ENCODE assay signal across 8 cellular contexts in the genomic region with DNA sequence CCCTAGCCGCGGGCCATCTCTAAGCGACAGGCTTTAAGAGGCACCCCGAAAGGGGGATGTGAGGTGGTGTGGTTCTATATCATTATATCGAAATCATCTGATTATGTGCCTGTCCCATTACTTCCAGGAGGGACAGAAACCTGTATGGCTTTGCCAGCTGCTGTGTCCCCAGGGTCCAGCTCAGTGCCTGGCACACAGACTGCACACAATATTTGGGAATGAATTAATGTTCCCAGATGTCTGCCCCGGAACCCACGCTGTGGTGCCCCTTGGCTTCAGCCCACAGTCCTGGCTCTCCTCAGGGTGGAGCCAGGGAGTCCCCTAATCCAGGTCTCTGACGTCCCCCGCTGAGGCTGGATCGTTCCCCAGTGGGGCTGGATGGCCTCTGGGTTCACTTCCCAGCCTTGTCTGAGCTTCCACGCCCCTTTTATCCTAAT. TPM values are rescaled to one million over a fixed set of nuclear protein-coding genes. Genes with fewer than 3 reads are reported as not detected.
DNase-seq lines count a peak whose midpoint lies in the region; ATAC-seq and TF ChIP-seq lines count a peak whose summit lies in the region.

No MANE protein-coding gene starts in this region.

- no peak for ATAC-seq in GM21723 (IDR thresholded peaks at IDR 0.05; ENCODE audit: unreplicated experiment)

- H3K4me3 ChIP-seq in AG09309 (ENCODE audit: control insufficient read depth, low read depth, low read length), result peak overlapping the region; percentile 34
- H3K4me3 ChIP-seq in HUES6 (ENCODE audit: low read depth, low read length), result peak overlapping the region; percentile 55
- peak overlapping the region; percentile 66 to 70 for H3K4me3 ChIP-seq in mucosa of rectum (ENCODE audit: low read length in 2 of 2)

- DNase-seq in AG09309 (ENCODE audit: low read depth) (no peak), ecto neural progenitor cell (ENCODE audit: low spot score) (peak; percentile 55), NCI-H82 (lab: John Stamatoyannopoulos, UW) (no peak), SK-N-DZ (ENCODE audit: low spot score) (no peak), SHP77 (lab: John Stamatoyannopoulos, UW) (no peak)

- no peak for TF ChIP-seq CTCF in AG09309 (IDR thresholded peaks at IDR 0.05; ENCODE audit: control insufficient read depth, insufficient read depth, low read depth, low read length, missing control alignments)

- H3K9ac ChIP-seq in HUES6 (ENCODE audit: low read length), result no peak overlapping the region
- peak overlapping the region in 1 of 2 donors; percentile 23 for H3K9ac ChIP-seq in mucosa of rectum (ENCODE audit: low read depth in 1 of 2, low read length in 2 of 2)

- H3K27me3 ChIP-seq in HUES6 (ENCODE audit: control insufficient read depth, insufficient read depth, low read length), result peaks cover 29% of the 10 kb centered on the region
- peaks cover 0 to 3% of the 10 kb centered on the region in 2 donors for H3K27me3 ChIP-seq in mucosa of rectum (ENCODE audit: control insufficient read depth in 2 of 2, insufficient read depth in 2 of 2, low read length in 2 of 2)

- H3K9me3 ChIP-seq in HUES6 (ENCODE audit: control insufficient read depth, insufficient read depth, low read depth, low read length) (no peaks in the 10 kb centered on the region), mucosa of rectum (ENCODE audit: control insufficient read depth in 2 of 2, low read length in 2 of 2) (no peaks in the 10 kb centered on the region)

- H3K27ac ChIP-seq in HUES6 (ENCODE audit: low read depth, low read length), result no peak overlapping the region
- H3K27ac ChIP-seq in mucosa of rectum (ENCODE audit: low read depth in 2 of 2, low read length in 2 of 2), result peak overlapping the region; percentile 41 to 43

- H3K4me1 ChIP-seq in HUES6 (ENCODE audit: control insufficient read depth, insufficient read depth, low read length), result peaks cover 7% of the 10 kb centered on the region; the same call in 1 of the 2 replicates
- peaks cover 18 to 23% of the 10 kb centered on the region in 2 donors for H3K4me1 ChIP-seq in mucosa of rectum (ENCODE audit: control insufficient read depth in 2 of 2, insufficient read depth in 2 of 2, low read length in 2 of 2)

- no peaks in the 10 kb centered on the region for H3K36me3 ChIP-seq in HUES6 (ENCODE audit: control insufficient read depth, insufficient read depth, low read length)
- H3K36me3 ChIP-seq in mucosa of rectum (ENCODE audit: control insufficient read depth in 2 of 2, insufficient read depth in 2 of 2, low read length in 2 of 2), result no peaks in the 10 kb centered on the region

RNA-seq across cellular contexts. Expression of gene AHCY, which starts 8.9 kb away (rescaled TPM):
- polyA plus RNA-seq in SK-N-DZ (2014; cell fraction: cytosol; rRNA removed), result 369 and 395 TPM in 2 replicates
- polyA plus RNA-seq in SK-N-DZ (2014; cell fraction: nucleus; rRNA removed), result 201 and 232 TPM in 2 replicates

RNA-seq across cellular contexts. Expression of gene ITCH, which starts 51.0 kb away (rescaled TPM):
- polyA plus RNA-seq in SK-N-DZ (2014; cell fraction: cytosol; rRNA removed), result 27.7 and 36.2 TPM in 2 replicates
- 24.4 and 26.2 TPM in 2 replicates for polyA plus RNA-seq in SK-N-DZ (2014; cell fraction: nucleus; rRNA removed)
